ENCODE assay signal across 1 cellular context in genomic region chr9:95710449-95710848, GRCh38.
A peak's percentile ranks its signal among the peaks of the same experiment; 100 is the strongest.
TF ChIP-seq lines count a peak whose summit lies in the region.

No MANE protein-coding gene starts in this region.

TF ChIP-seq in HepG2, 621 proteins besides CTCF, POLR2A, EP300 and RAD21 (continued from another document):
- TF ChIP-seq, protein P1, sequence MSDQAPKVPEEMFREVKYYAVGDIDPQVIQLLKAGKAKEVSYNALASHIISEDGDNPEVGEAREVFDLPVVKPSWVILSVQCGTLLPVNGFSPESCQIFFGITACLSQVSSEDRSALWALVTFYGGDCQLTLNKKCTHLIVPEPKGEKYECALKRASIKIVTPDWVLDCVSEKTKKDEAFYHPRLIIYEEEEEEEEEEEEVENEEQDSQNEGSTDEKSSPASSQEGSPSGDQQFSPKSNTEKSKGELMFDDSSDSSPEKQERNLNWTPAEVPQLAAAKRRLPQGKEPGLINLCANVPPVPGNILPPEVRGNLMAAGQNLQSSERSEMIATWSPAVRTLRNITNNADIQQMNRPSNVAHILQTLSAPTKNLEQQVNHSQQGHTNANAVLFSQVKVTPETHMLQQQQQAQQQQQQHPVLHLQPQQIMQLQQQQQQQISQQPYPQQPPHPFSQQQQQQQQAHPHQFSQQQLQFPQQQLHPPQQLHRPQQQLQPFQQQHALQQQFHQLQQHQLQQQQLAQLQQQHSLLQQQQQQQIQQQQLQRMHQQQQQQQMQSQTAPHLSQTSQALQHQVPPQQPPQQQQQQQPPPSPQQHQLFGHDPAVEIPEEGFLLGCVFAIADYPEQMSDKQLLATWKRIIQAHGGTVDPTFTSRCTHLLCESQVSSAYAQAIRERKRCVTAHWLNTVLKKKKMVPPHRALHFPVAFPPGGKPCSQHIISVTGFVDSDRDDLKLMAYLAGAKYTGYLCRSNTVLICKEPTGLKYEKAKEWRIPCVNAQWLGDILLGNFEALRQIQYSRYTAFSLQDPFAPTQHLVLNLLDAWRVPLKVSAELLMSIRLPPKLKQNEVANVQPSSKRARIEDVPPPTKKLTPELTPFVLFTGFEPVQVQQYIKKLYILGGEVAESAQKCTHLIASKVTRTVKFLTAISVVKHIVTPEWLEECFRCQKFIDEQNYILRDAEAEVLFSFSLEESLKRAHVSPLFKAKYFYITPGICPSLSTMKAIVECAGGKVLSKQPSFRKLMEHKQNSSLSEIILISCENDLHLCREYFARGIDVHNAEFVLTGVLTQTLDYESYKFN (CRISPR knock-in tag; conservative IDR thresholded peaks at IDR 0.05): peak; percentile 60
- TF ChIP-seq, protein P2, sequence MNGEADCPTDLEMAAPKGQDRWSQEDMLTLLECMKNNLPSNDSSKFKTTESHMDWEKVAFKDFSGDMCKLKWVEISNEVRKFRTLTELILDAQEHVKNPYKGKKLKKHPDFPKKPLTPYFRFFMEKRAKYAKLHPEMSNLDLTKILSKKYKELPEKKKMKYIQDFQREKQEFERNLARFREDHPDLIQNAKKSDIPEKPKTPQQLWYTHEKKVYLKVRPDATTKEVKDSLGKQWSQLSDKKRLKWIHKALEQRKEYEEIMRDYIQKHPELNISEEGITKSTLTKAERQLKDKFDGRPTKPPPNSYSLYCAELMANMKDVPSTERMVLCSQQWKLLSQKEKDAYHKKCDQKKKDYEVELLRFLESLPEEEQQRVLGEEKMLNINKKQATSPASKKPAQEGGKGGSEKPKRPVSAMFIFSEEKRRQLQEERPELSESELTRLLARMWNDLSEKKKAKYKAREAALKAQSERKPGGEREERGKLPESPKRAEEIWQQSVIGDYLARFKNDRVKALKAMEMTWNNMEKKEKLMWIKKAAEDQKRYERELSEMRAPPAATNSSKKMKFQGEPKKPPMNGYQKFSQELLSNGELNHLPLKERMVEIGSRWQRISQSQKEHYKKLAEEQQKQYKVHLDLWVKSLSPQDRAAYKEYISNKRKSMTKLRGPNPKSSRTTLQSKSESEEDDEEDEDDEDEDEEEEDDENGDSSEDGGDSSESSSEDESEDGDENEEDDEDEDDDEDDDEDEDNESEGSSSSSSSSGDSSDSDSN (CRISPR knock-in tag; IDR thresholded peaks at IDR 0.05): 0 out of 2 replicates have a peak, but pooled peaks have one; percentile 45
- TF ChIP-seq CENPX (CRISPR knock-in tag; IDR thresholded peaks at IDR 0.05) (no peak), SALL1 (CRISPR knock-in tag; IDR thresholded peaks at IDR 0.05) (peak; percentile 55), PREB (CRISPR knock-in tag; IDR thresholded peaks at IDR 0.05) (no peak), MTA1 (CRISPR knock-in tag; IDR thresholded peaks at IDR 0.05; ENCODE audit: borderline replicate concordance) (0 out of 2 replicates have a peak, but pooled peaks have one; percentile 22), ELF3 (CRISPR knock-in tag; IDR thresholded peaks at IDR 0.05) (no peak), POGZ (CRISPR knock-in tag; IDR thresholded peaks at IDR 0.05) (0 out of 2 replicates have a peak, but pooled peaks have one; percentile 27), DPF2 (CRISPR knock-in tag; IDR thresholded peaks at IDR 0.05; ENCODE audit: borderline replicate concordance, low read depth) (0 out of 2 replicates have a peak, but pooled peaks have one; percentile 24), TCF12 (IDR thresholded peaks at IDR 0.05) (no peak), TCF12 (CRISPR knock-in tag; IDR thresholded peaks at IDR 0.05) (no peak), ZMYM3 (CRISPR knock-in tag; IDR thresholded peaks at IDR 0.05) (peak; percentile 39; the same call in 1 of the 2 replicates), HBP1 (CRISPR knock-in tag; IDR thresholded peaks at IDR 0.05; ENCODE audit: low read depth) (no peak), MYC (CRISPR knock-in tag; IDR thresholded peaks at IDR 0.05; ENCODE audit: borderline replicate concordance) (0 out of 2 replicates have a peak, but pooled peaks have one; percentile 44), ZNF619 (CRISPR knock-in tag; IDR thresholded peaks at IDR 0.05) (0 out of 2 replicates have a peak, but pooled peaks have one; percentile 11), MBD4 (IDR thresholded peaks at IDR 0.05; ENCODE audit: borderline replicate concordance, low read length) (no peak), NCOA2 (CRISPR knock-in tag; IDR thresholded peaks at IDR 0.05) (no peak), SP140L (CRISPR knock-in tag; IDR thresholded peaks at IDR 0.05; ENCODE audit: borderline replicate concordance) (no peak)
- TF ChIP-seq, protein P3, sequence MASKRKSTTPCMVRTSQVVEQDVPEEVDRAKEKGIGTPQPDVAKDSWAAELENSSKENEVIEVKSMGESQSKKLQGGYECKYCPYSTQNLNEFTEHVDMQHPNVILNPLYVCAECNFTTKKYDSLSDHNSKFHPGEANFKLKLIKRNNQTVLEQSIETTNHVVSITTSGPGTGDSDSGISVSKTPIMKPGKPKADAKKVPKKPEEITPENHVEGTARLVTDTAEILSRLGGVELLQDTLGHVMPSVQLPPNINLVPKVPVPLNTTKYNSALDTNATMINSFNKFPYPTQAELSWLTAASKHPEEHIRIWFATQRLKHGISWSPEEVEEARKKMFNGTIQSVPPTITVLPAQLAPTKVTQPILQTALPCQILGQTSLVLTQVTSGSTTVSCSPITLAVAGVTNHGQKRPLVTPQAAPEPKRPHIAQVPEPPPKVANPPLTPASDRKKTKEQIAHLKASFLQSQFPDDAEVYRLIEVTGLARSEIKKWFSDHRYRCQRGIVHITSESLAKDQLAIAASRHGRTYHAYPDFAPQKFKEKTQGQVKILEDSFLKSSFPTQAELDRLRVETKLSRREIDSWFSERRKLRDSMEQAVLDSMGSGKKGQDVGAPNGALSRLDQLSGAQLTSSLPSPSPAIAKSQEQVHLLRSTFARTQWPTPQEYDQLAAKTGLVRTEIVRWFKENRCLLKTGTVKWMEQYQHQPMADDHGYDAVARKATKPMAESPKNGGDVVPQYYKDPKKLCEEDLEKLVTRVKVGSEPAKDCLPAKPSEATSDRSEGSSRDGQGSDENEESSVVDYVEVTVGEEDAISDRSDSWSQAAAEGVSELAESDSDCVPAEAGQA (IDR thresholded peaks at IDR 0.05; ENCODE audit: low read depth): no peak
- TF ChIP-seq, protein P3 (CRISPR knock-in tag; IDR thresholded peaks at IDR 0.05; ENCODE audit: borderline replicate concordance): no peak
- TF ChIP-seq, protein P4, sequence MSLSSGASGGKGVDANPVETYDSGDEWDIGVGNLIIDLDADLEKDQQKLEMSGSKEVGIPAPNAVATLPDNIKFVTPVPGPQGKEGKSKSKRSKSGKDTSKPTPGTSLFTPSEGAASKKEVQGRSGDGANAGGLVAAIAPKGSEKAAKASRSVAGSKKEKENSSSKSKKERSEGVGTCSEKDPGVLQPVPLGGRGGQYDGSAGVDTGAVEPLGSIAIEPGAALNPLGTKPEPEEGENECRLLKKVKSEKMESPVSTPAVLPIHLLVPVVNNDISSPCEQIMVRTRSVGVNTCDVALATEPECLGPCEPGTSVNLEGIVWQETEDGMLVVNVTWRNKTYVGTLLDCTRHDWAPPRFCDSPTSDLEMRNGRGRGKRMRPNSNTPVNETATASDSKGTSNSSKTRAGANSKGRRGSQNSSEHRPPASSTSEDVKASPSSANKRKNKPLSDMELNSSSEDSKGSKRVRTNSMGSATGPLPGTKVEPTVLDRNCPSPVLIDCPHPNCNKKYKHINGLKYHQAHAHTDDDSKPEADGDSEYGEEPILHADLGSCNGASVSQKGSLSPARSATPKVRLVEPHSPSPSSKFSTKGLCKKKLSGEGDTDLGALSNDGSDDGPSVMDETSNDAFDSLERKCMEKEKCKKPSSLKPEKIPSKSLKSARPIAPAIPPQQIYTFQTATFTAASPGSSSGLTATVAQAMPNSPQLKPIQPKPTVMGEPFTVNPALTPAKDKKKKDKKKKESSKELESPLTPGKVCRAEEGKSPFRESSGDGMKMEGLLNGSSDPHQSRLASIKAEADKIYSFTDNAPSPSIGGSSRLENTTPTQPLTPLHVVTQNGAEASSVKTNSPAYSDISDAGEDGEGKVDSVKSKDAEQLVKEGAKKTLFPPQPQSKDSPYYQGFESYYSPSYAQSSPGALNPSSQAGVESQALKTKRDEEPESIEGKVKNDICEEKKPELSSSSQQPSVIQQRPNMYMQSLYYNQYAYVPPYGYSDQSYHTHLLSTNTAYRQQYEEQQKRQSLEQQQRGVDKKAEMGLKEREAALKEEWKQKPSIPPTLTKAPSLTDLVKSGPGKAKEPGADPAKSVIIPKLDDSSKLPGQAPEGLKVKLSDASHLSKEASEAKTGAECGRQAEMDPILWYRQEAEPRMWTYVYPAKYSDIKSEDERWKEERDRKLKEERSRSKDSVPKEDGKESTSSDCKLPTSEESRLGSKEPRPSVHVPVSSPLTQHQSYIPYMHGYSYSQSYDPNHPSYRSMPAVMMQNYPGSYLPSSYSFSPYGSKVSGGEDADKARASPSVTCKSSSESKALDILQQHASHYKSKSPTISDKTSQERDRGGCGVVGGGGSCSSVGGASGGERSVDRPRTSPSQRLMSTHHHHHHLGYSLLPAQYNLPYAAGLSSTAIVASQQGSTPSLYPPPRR (CRISPR knock-in tag; IDR thresholded peaks at IDR 0.05; ENCODE audit: borderline replicate concordance): no peak
- TF ChIP-seq, protein P5, sequence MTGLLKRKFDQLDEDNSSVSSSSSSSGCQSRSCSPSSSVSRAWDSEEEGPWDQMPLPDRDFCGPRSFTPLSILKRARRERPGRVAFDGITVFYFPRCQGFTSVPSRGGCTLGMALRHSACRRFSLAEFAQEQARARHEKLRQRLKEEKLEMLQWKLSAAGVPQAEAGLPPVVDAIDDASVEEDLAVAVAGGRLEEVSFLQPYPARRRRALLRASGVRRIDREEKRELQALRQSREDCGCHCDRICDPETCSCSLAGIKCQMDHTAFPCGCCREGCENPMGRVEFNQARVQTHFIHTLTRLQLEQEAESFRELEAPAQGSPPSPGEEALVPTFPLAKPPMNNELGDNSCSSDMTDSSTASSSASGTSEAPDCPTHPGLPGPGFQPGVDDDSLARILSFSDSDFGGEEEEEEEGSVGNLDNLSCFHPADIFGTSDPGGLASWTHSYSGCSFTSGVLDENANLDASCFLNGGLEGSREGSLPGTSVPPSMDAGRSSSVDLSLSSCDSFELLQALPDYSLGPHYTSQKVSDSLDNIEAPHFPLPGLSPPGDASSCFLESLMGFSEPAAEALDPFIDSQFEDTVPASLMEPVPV (CRISPR knock-in tag; IDR thresholded peaks at IDR 0.05): no peak
- TF ChIP-seq, protein P6, sequence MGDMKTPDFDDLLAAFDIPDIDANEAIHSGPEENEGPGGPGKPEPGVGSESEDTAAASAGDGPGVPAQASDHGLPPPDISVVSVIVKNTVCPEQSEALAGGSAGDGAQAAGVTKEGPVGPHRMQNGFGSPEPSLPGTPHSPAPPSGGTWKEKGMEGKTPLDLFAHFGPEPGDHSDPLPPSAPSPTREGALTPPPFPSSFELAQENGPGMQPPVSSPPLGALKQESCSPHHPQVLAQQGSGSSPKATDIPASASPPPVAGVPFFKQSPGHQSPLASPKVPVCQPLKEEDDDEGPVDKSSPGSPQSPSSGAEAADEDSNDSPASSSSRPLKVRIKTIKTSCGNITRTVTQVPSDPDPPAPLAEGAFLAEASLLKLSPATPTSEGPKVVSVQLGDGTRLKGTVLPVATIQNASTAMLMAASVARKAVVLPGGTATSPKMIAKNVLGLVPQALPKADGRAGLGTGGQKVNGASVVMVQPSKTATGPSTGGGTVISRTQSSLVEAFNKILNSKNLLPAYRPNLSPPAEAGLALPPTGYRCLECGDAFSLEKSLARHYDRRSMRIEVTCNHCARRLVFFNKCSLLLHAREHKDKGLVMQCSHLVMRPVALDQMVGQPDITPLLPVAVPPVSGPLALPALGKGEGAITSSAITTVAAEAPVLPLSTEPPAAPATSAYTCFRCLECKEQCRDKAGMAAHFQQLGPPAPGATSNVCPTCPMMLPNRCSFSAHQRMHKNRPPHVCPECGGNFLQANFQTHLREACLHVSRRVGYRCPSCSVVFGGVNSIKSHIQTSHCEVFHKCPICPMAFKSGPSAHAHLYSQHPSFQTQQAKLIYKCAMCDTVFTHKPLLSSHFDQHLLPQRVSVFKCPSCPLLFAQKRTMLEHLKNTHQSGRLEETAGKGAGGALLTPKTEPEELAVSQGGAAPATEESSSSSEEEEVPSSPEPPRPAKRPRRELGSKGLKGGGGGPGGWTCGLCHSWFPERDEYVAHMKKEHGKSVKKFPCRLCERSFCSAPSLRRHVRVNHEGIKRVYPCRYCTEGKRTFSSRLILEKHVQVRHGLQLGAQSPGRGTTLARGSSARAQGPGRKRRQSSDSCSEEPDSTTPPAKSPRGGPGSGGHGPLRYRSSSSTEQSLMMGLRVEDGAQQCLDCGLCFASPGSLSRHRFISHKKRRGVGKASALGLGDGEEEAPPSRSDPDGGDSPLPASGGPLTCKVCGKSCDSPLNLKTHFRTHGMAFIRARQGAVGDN (CRISPR knock-in tag; IDR thresholded peaks at IDR 0.05): peak; percentile 65
